In genomic region chr9:97741947-97742346, GRCh38 we compare ENCODE assay signal across 1 cellular context.
TF ChIP-seq lines count a peak whose summit lies in the region.

No MANE protein-coding gene starts in this region.

TF ChIP-seq in SK-N-SH treated with all-trans-retinoic acid at 6 μM for 48 hours, 23 proteins besides CTCF, POLR2A, EP300 and RAD21 (continued from another document):
- TF ChIP-seq POU6F1 (CRISPR knock-in tag; IDR thresholded peaks at IDR 0.05; ENCODE audit: borderline replicate concordance, low read depth) (no peak), TOX (CRISPR knock-in tag; IDR thresholded peaks at IDR 0.05; ENCODE audit: borderline replicate concordance) (no peak), CSRNP3 (CRISPR knock-in tag; IDR thresholded peaks at IDR 0.05) (no peak), CREB5 (CRISPR knock-in tag; IDR thresholded peaks at IDR 0.05; ENCODE audit: low read depth) (no peak), SNAI2 (CRISPR knock-in tag; IDR thresholded peaks at IDR 0.05) (no peak), RARB (CRISPR knock-in tag; IDR thresholded peaks at IDR 0.05) (no peak), ZNF565 (CRISPR knock-in tag; conservative IDR thresholded peaks at IDR 0.05; ENCODE audit: low read depth) (no peak), OSR1 (CRISPR knock-in tag; IDR thresholded peaks at IDR 0.05) (no peak), PATZ1 (CRISPR knock-in tag; IDR thresholded peaks at IDR 0.05; ENCODE audit: borderline replicate concordance) (no peak), ISL1 (CRISPR knock-in tag; IDR thresholded peaks at IDR 0.05) (no peak), TCF4 (CRISPR knock-in tag; IDR thresholded peaks at IDR 0.05; ENCODE audit: borderline replicate concordance) (no peak), BACH2 (CRISPR knock-in tag; IDR thresholded peaks at IDR 0.05; ENCODE audit: borderline replicate concordance) (no peak), ESRRG (CRISPR knock-in tag; IDR thresholded peaks at IDR 0.05) (no peak), ZNF8 (CRISPR knock-in tag; IDR thresholded peaks at IDR 0.05) (no peak)
TF ChIP-seq in SK-N-SH treated with all-trans-retinoic acid at 6 μM for 48 hours: peak in this region for 0.
